Comparison of ENCODE assay signal across 14 cellular contexts in genomic region chr9:132648283-132648682, GRCh38.
"Had no signal": no experiment of that assay in that cellular context is flagged by ENCODE, and none has a peak within 500 bp of the region (broad histone marks: within the 10 kb centered on the region; RNA-seq: fewer than 3 reads in every experiment).

No MANE protein-coding gene starts in this region.

- ATAC-seq: activated CD8-positive, alpha-beta T cell treated with anti-CD3 and anti-CD28 coated beads, Interleukin-2, amount 10 ng/mL, durations not matched to agents 7 days and 5 days; natural killer cell had no signal

- H3K27ac ChIP-seq: esophagus squamous epithelium, left ventricle myocardium inferior, sigmoid colon had no signal

- H3K4me3 ChIP-seq: esophagus squamous epithelium, left ventricle myocardium inferior, sigmoid colon had no signal

- H3K9me3 ChIP-seq: esophagus squamous epithelium, left ventricle myocardium inferior, sigmoid colon had no signal

- H3K27me3 ChIP-seq: esophagus squamous epithelium, sigmoid colon had no signal

- H3K4me1 ChIP-seq: left ventricle myocardium inferior, sigmoid colon had no signal

- DNase-seq: activated CD4-positive, alpha-beta T cell treated with anti-CD3 and anti-CD28 coated beads, Interleukin-2, amount 10 ng/mL, durations not matched to agents 24 days and 14 days; activated CD8-positive, alpha-beta T cell treated with anti-CD3 and anti-CD28 coated beads, Interleukin-2, amount 10 ng/mL, durations not matched to agents 7 days and 5 days; activated naive CD4-positive, alpha-beta T cell treated with Interleukin-2 at 50 U/mL for 16 hours; activated T-cell treated with anti-CD3 and anti-CD28 coated beads, Interleukin-2, amount 50 U/mL, for 24 hours; anterior cingulate cortex; effector CD8-positive, alpha-beta T cell; esophagus squamous epithelium; left ventricle myocardium inferior; natural killer cell; sigmoid colon; stimulated activated CD4-positive, alpha-beta T cell treated with anti-CD3 and anti-CD28 coated beads, Interleukin-12 subunit alpha, Interleukin-12 subunit beta, amount 100 ng/mL, for 4 hours; stimulated activated CD4-positive, alpha-beta T cell treated with anti-CD3 and anti-CD28 coated beads, Interleukin-1b, Interleukin-23, amount 100 ng/mL, for 48 hours; stimulated activated CD8-positive, alpha-beta memory T cell treated with anti-CD3 and anti-CD28 coated beads, Interleukin-4, amount 100 ng/mL, for 48 hours; stimulated activated naive CD4-positive, alpha-beta T cell had no signal
